In the genomic region with DNA sequence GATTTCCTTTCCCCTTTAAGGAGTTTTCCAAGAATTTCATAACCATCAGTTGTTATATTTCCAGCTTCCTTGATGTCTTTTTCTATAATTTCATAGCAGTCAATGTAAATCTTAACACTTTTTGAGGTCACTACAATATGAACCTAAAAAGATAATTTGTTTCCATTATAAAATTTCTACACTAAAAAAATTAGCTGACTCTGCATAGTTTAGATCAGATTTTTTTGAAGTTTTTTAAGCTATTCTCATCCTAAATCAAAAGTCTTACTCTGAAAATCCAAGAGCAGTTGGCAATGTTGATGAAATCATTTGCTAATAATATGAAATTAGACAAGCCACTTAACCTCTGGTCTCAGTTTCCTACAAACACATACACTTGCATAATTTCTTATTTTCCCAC, we compare ENCODE assay signal across 17 cellular contexts.
DNase-seq lines count a peak whose midpoint lies in the region; ATAC-seq, FAIRE-seq and TF ChIP-seq lines count a peak whose summit lies in the region.
"Had no signal": no experiment of that assay in that cellular context is flagged by ENCODE, and none has a peak within 500 bp of the region (broad histone marks: within the 10 kb centered on the region; RNA-seq: fewer than 3 reads in every experiment).

No MANE protein-coding gene starts in this region.

- CTCF ChIA-PET in HepG2 (lab: Yijun Ruan, JAX; ENCODE audit: low intra/inter-chr PET ratio, low total read pairs) (no interaction called here), H1 (lab: Charles Lee; ENCODE audit: partially characterized antibody) (no interaction called here)

- H3K9ac ChIP-seq in HepG2 (ENCODE audit: insufficient read depth, low read depth, low read length) (no peak overlapping the region), H1 (replicated peaks in 1 of 4; ENCODE audit: extremely low read depth in 1 of 4, low read depth in 3 of 4, low read length in 3 of 4) (no peak overlapping the region), mesenchymal stem cell (ENCODE audit: low read length) (no peak overlapping the region)
- H3K9ac ChIP-seq: BLaER1 had no signal

- H3K79me2 ChIP-seq in HepG2 (ENCODE audit: insufficient read depth, low read length): no peaks in the 10 kb centered on the region
- H3K79me2 ChIP-seq in H1 (ENCODE audit: control insufficient read depth in 1 of 2, insufficient read depth in 2 of 2, low read length in 2 of 2): no peaks in the 10 kb centered on the region

- in situ Hi-C loops in HepG2 (cut with HindIII; ENCODE audit: extremely low pct_ligation_motif_present, low pct_unique_long_range_greater_than_20kb): no loop called here

- no peaks in the 10 kb centered on the region for H4K20me1 ChIP-seq in HepG2 (ENCODE audit: insufficient read depth, low read length)
- no peaks in the 10 kb centered on the region for H4K20me1 ChIP-seq in H1 (replicated peaks in 1 of 2; ENCODE audit: control insufficient read depth in 1 of 2, insufficient read depth in 2 of 2, low read length in 2 of 2)
- H4K20me1 ChIP-seq: BLaER1 had no signal

- H3K79me1 ChIP-seq in H1 (ENCODE audit: low read depth, low read length): no peaks in the 10 kb centered on the region
- H3K79me1 ChIP-seq in mesenchymal stem cell (replicated peaks; ENCODE audit: low read length, poor library complexity, severe bottlenecking): no peaks in the 10 kb centered on the region

- H2BK120ac ChIP-seq in H1 (replicated peaks; ENCODE audit: low read depth, low read length) (no peak overlapping the region), mesenchymal stem cell (ENCODE audit: low read depth, low read length) (no peak overlapping the region)

- TF ChIP-seq RAD21 in HepG2 (CRISPR knock-in tag; IDR thresholded peaks at IDR 0.05) (no peak), H1 (IDR thresholded peaks at IDR 0.05 in 1 of 2, conservative IDR thresholded peaks at IDR 0.05 in 1 of 2; ENCODE audit: low read depth in 2 of 2, low read length in 2 of 2) (no peak)

- H3K23ac ChIP-seq in H1 (ENCODE audit: insufficient read length) (no peak overlapping the region), mesenchymal stem cell (ENCODE audit: low read length in 2 of 2) (no peak overlapping the region)

- H3K36me3 ChIP-seq in HepG2 (replicated peaks in 1 of 2; ENCODE audit: control insufficient read depth in 1 of 2, insufficient read depth in 2 of 2, low read length in 2 of 2): no peaks in the 10 kb centered on the region
- no peaks in the 10 kb centered on the region for H3K36me3 ChIP-seq in right lobe of liver
- H3K36me3 ChIP-seq in H1 (ENCODE audit: control insufficient read depth in 2 of 4, insufficient read depth in 4 of 4, low read length in 3 of 4): no peaks in the 10 kb centered on the region
- H3K36me3 ChIP-seq in mesenchymal stem cell (ENCODE audit: control insufficient read depth in 1 of 2, insufficient read depth in 2 of 2, low read depth in 1 of 2, low read length in 2 of 2): peaks cover 8 to 43% of the 10 kb centered on the region in 2 experiments
- H3K36me3 ChIP-seq: BLaER1 had no signal

- H2AK5ac ChIP-seq in H1 (ENCODE audit: low read depth, low read length): no peak overlapping the region
- H2AK5ac ChIP-seq in mesenchymal stem cell (ENCODE audit: low read length, severe bottlenecking): no peak overlapping the region

- H3K4me2 ChIP-seq in HepG2 (ENCODE audit: low read depth, low read length): no peak overlapping the region
- H3K4me2 ChIP-seq in H1 (ENCODE audit: insufficient read depth in 1 of 2, low read depth in 2 of 2, low read length in 2 of 2): no peak overlapping the region
- H3K4me2 ChIP-seq in mesenchymal stem cell (ENCODE audit: low read length, poor library complexity, severe bottlenecking): no peak overlapping the region
- H3K4me2 ChIP-seq: BLaER1 had no signal

- intact Hi-C loops in HepG2 (cut with micrococcal nuclease; ENCODE audit: unreplicated experiment) (no loop called here), right lobe of liver (cut with DNase I) (no loop called here), cardiac septum (cut with DNase I) (no loop called here)

- H3K27ac ChIP-seq in HepG2 (ENCODE audit: extremely low read length, insufficient read depth, low read length): no peak overlapping the region
- H3K27ac ChIP-seq in right lobe of liver: no peak overlapping the region
- H3K27ac ChIP-seq in H1 (ENCODE audit: low read depth, low read length): no peak overlapping the region
- H3K27ac ChIP-seq in mesenchymal stem cell (ENCODE audit: low read length, poor library complexity, severe bottlenecking): no peak overlapping the region
- H3K27ac ChIP-seq: 22Rv1, BLaER1, HL-60 had no signal

- TF ChIP-seq CTCF in HepG2 (CRISPR knock-in tag; IDR thresholded peaks at IDR 0.05): no peak
- no peak for TF ChIP-seq CTCF in right lobe of liver (IDR thresholded peaks at IDR 0.05)
- no peak for TF ChIP-seq CTCF in H1 (IDR thresholded peaks at IDR 0.05; ENCODE audit: control extremely low read depth in 1 of 3, insufficient read depth in 1 of 3, low read depth in 1 of 3, low read length in 3 of 3)

- H3K18ac ChIP-seq in H1 (ENCODE audit: extremely low read depth, low read length) (no peak overlapping the region), mesenchymal stem cell (ENCODE audit: low read depth in 1 of 2, low read length in 2 of 2) (no peak overlapping the region)

- H2BK5ac ChIP-seq in H1 (ENCODE audit: low read depth, low read length) (no peak overlapping the region), mesenchymal stem cell (ENCODE audit: low read depth, low read length, poor library complexity, severe bottlenecking) (no peak overlapping the region)

- POLR2A ChIA-PET in HepG2 (lab: Yijun Ruan, JAX) (no interaction called here), H1 (lab: Charles Lee; ENCODE audit: partially characterized antibody) (no interaction called here)

- H4K8ac ChIP-seq in H1 (ENCODE audit: extremely low read depth, insufficient read depth, low read length): no peak overlapping the region
- no peak overlapping the region for H4K8ac ChIP-seq in mesenchymal stem cell (ENCODE audit: low read length)

- TF ChIP-seq EP300 in HepG2 (IDR thresholded peaks at IDR 0.05; ENCODE audit: low read depth in 2 of 2, low read length in 2 of 2): no peak
- no peak for TF ChIP-seq EP300 in HepG2 (CRISPR knock-in tag; IDR thresholded peaks at IDR 0.05; ENCODE audit: borderline replicate concordance)
- TF ChIP-seq EP300 in H1 (IDR thresholded peaks at IDR 0.05; ENCODE audit: borderline replicate concordance in 1 of 2, low read depth in 2 of 2, low read length in 2 of 2): no peak

- TF ChIP-seq POLR2A in HepG2 (IDR thresholded peaks at IDR 0.05; ENCODE audit: insufficient read depth in 1 of 2, low read depth in 2 of 2, low read length in 2 of 2) (no peak), right lobe of liver (IDR thresholded peaks at IDR 0.05) (no peak), H1 (IDR thresholded peaks at IDR 0.05; ENCODE audit: control extremely low read depth in 1 of 2, low read depth in 2 of 2, low read length in 2 of 2) (no peak)

- H3K14ac ChIP-seq in H1 (ENCODE audit: insufficient read length) (no peak overlapping the region), mesenchymal stem cell (ENCODE audit: low read length in 2 of 2) (no peak overlapping the region)

- no peaks in the 10 kb centered on the region for H3K27me3 ChIP-seq in HepG2 (ENCODE audit: control insufficient read depth in 1 of 2, insufficient read depth in 2 of 2, low read length in 2 of 2)
- no peaks in the 10 kb centered on the region for H3K27me3 ChIP-seq in right lobe of liver
- no peaks in the 10 kb centered on the region for H3K27me3 ChIP-seq in H1 (replicated peaks in 1 of 4; ENCODE audit: control insufficient read depth in 3 of 4, extremely low read depth in 1 of 4, insufficient read depth in 3 of 4, low read length in 3 of 4)
- no peaks in the 10 kb centered on the region for H3K27me3 ChIP-seq in mesenchymal stem cell (ENCODE audit: control insufficient read depth in 1 of 2, insufficient read depth in 1 of 2, low read length in 2 of 2)
- H3K27me3 ChIP-seq: BLaER1 had no signal

- no peak overlapping the region for H3K56ac ChIP-seq in H1 (replicated peaks; ENCODE audit: insufficient read length, low read depth, low read length)

- H3K4me1 ChIP-seq in HepG2 (ENCODE audit: insufficient read depth, low read length) (no peaks in the 10 kb centered on the region), right lobe of liver (no peaks in the 10 kb centered on the region), H1 (replicated peaks in 1 of 4; ENCODE audit: control insufficient read depth in 3 of 4, insufficient read depth in 4 of 4, low read length in 3 of 4) (no peaks in the 10 kb centered on the region), mesenchymal stem cell (ENCODE audit: control insufficient read depth, insufficient read depth, low read depth, low read length) (no peaks in the 10 kb centered on the region)
- H3K4me1 ChIP-seq: BLaER1 had no signal

- no peaks in the 10 kb centered on the region for H3K23me2 ChIP-seq in H1 (ENCODE audit: low read depth, low read length)

- no peak overlapping the region for H3K4me3 ChIP-seq in HepG2 (replicated peaks in 1 of 3; ENCODE audit: insufficient read depth in 1 of 3, low read depth in 2 of 3, low read length in 3 of 3)
- no peak overlapping the region for H3K4me3 ChIP-seq in right lobe of liver
- H3K4me3 ChIP-seq in H1 (ENCODE audit: extremely low read depth in 1 of 4, insufficient read depth in 2 of 4, low read depth in 3 of 4, low read length in 4 of 4): no peak overlapping the region
- no peak overlapping the region for H3K4me3 ChIP-seq in mesenchymal stem cell (ENCODE audit: insufficient read depth in 1 of 2, low read depth in 1 of 2, low read length in 2 of 2)
- H3K4me3 ChIP-seq: BLaER1 had no signal

- DNase-seq in HepG2 (ENCODE audit: low spot score): no peak
- no peak for DNase-seq in right lobe of liver
- DNase-seq in H1 (ENCODE audit: low read depth in 1 of 2, low spot score in 2 of 2): no peak
- DNase-seq in mesenchymal stem cell: peak; percentile 47
- DNase-seq in NAMALWA (ENCODE audit: low spot score): no peak
- no peak for DNase-seq in cardiac septum (ENCODE audit: low spot score)
- no peak for DNase-seq in occipital lobe (lab: John Stamatoyannopoulos, UW)
- DNase-seq: Calu3; CD4-positive, alpha-beta memory T cell; DMS79 treated with DMSO at 0.1 percent for 48 hours; GF-D8 had no signal

- FAIRE-seq in HepG2 (lab: Jason Lieb, UNC): no peak
- no peak for FAIRE-seq in H1 (lab: Jason Lieb, UNC)
- FAIRE-seq: GM19239, H54, HTR-8/SVneo had no signal

- H4K91ac ChIP-seq in H1 (replicated peaks; ENCODE audit: insufficient read length, low read length) (no peak overlapping the region), mesenchymal stem cell (ENCODE audit: low read length) (no peak overlapping the region)

- no peak overlapping the region for H3K4ac ChIP-seq in H1 (replicated peaks; ENCODE audit: insufficient read length, low read depth, low read length)
- no peak overlapping the region for H3K4ac ChIP-seq in mesenchymal stem cell (ENCODE audit: low read depth in 1 of 2, low read length in 2 of 2)

- H2BK20ac ChIP-seq in H1 (ENCODE audit: low read length): no peak overlapping the region

- H2BK15ac ChIP-seq in H1 (ENCODE audit: low read length) (no peak overlapping the region), mesenchymal stem cell (ENCODE audit: low read depth, poor library complexity, severe bottlenecking) (no peak overlapping the region)

- H2BK12ac ChIP-seq in H1 (ENCODE audit: low read depth, low read length) (no peak overlapping the region), mesenchymal stem cell (ENCODE audit: low read length in 2 of 2) (no peak overlapping the region)

- H3K9me3 ChIP-seq in HepG2 (ENCODE audit: low read length): no peaks in the 10 kb centered on the region
- no peaks in the 10 kb centered on the region for H3K9me3 ChIP-seq in right lobe of liver
- H3K9me3 ChIP-seq in H1 (ENCODE audit: insufficient read depth in 2 of 2, low read depth in 1 of 2, low read length in 1 of 2): no peaks in the 10 kb centered on the region
- no peaks in the 10 kb centered on the region for H3K9me3 ChIP-seq in mesenchymal stem cell (ENCODE audit: control insufficient read depth, low read length)
- H3K9me3 ChIP-seq: BLaER1 had no signal

- ATAC-seq in HepG2 (no peak), right lobe of liver (no peak)

- H2AFZ ChIP-seq in HepG2 (ENCODE audit: low read length): no peak overlapping the region
- H2AFZ ChIP-seq in H1 (ENCODE audit: low read length): no peak overlapping the region
- no peak overlapping the region for H2AFZ ChIP-seq in mesenchymal stem cell (ENCODE audit: low read depth, low read length)

- H4K5ac ChIP-seq in H1 (ENCODE audit: insufficient read length, low read depth, low read length): no peak overlapping the region

- no TSS peak for BruUV-seq in HepG2 (replicated peaks; lab: Mats Ljungman, UMichigan)
